In genomic region chr20:52926505-52926904, GRCh38 we compare ENCODE assay signal across 20 cellular contexts. TPM values are rescaled to one million over a fixed set of nuclear protein-coding genes. Genes with fewer than 3 reads are reported as not detected.
DNase-seq lines count a peak whose midpoint lies in the region; ATAC-seq and TF ChIP-seq lines count a peak whose summit lies in the region.
"Had no signal": no experiment of that assay in that cellular context is flagged by ENCODE, and none has a peak within 500 bp of the region (broad histone marks: within the 10 kb centered on the region; RNA-seq: fewer than 3 reads in every experiment).

No MANE protein-coding gene starts in this region.

- H3K9me3 ChIP-seq in MG63: 0 out of 2 replicates have a peak, but pooled peaks cover 2% of the 10 kb centered on the region
- H3K9me3 ChIP-seq: A549 had no signal

- no peaks in the 10 kb centered on the region for H3K4me1 Mint-ChIP-seq in osteocyte (ENCODE audit: unreplicated experiment)
- H3K4me1 Mint-ChIP-seq: B cell, CD14-positive monocyte had no signal

- TF ChIP-seq CTCF in epithelial cell of esophagus (IDR thresholded peaks at IDR 0.05; ENCODE audit: insufficient read depth, low read depth, low read length, missing control alignments) (no peak), osteocyte (IDR thresholded peaks at IDR 0.05) (no peak)

- H3K27me3 Mint-ChIP-seq in osteocyte (ENCODE audit: unreplicated experiment): no peaks in the 10 kb centered on the region

- no peaks in the 10 kb centered on the region for H3K36me3 ChIP-seq in MG63

- no peak for ATAC-seq in HG03521 (IDR thresholded peaks at IDR 0.05; ENCODE audit: unreplicated experiment)
- ATAC-seq: A549, T-cell had no signal

- H3K4me3 ChIP-seq in MG63 (no peak overlapping the region), epithelial cell of esophagus (ENCODE audit: low read length) (no peak overlapping the region)
- H3K4me3 ChIP-seq: A549, PC-9 had no signal

- H3K9me3 Mint-ChIP-seq in osteocyte (ENCODE audit: unreplicated experiment): peaks cover 46% of the 10 kb centered on the region
- H3K9me3 Mint-ChIP-seq: H9 had no signal

- no peaks in the 10 kb centered on the region for H3K36me3 Mint-ChIP-seq in osteocyte (ENCODE audit: unreplicated experiment)
- H3K36me3 Mint-ChIP-seq: CD14-positive monocyte, T-cell had no signal

- DNase-seq in Caki2 (ENCODE audit: low read depth) (peak; percentile 21), MG63 (peak; percentile 35), epithelial cell of esophagus (ENCODE audit: low read depth) (peak; percentile 83), kidney glomerular epithelial cell (lab: John Stamatoyannopoulos, UW) (peak; percentile 7), osteocyte (ENCODE audit: extremely low spot score, unreplicated experiment) (no peak)
- DNase-seq in activated T-cell treated with anti-CD3 and anti-CD28 coated beads, Interleukin-2, amount 50 U/mL, for 48 hours: no peak
- DNase-seq: DMS79, H9, IMR-90, NCI-H1694 treated with DMSO at 0.1 percent for 48 hours, NCI-H2107, NCI-H2227 treated with DMSO at 0.1 percent for 48 hours, NCI-H510A, NCI-H748 treated with DMSO at 0.1 percent for 48 hours, PC-9, T-cell had no signal

- no peaks in the 10 kb centered on the region for H3K27me3 ChIP-seq in MG63

- in situ Hi-C loops in Caki2 (cut with HindIII; ENCODE audit: low pct_unique_long_range_greater_than_20kb, low sequenced_read_pairs): no loop called here

- H3K27ac Mint-ChIP-seq in osteocyte (ENCODE audit: unreplicated experiment): no peak overlapping the region
- H3K27ac Mint-ChIP-seq: B cell, CD14-positive monocyte, H9, T-cell had no signal

- H3K4me3 Mint-ChIP-seq in osteocyte (ENCODE audit: unreplicated experiment): no peak overlapping the region
- H3K4me3 Mint-ChIP-seq: B cell, CD14-positive monocyte, H9, T-cell had no signal

RNA-seq across cellular contexts. Expression of gene TSHZ2, which starts 45.7 kb away (rescaled TPM):
- 0.23 and 4.1 TPM in 2 replicates for total RNA-seq in Caki2 (2014; rRNA removed; shearing (Covaris generic); ENCODE audit: low replicate concordance)
- not detected in 2 replicates for total RNA-seq in MG63 (2014; rRNA removed; shearing (Covaris generic); ENCODE audit: low replicate concordance)
- total RNA-seq in osteocyte: not detected in 2 replicates
- total RNA-seq: PC-9 had no signal

Comparison
In these comparisons a context has a peak if more than half of its experiments do, and no peak if none do; other contexts are left out.
1. DNase-seq: peak in Caki2 (single experiment), MG63 (single experiment), epithelial cell of esophagus (single experiment) and kidney glomerular epithelial cell (single experiment); none in osteocyte (single experiment) and activated T-cell treated with anti-CD3 and anti-CD28 coated beads, Interleukin-2, amount 50 U/mL, for 48 hours (0 of 2).